ENCODE assay signal across 26 cellular contexts in genomic region chr11:111364503-111364902, GRCh38. TPM values are rescaled to one million over a fixed set of nuclear protein-coding genes. Genes with fewer than 3 reads are reported as not detected.
"Had no signal": no experiment of that assay in that cellular context is flagged by ENCODE, and none has a peak within 500 bp of the region (broad histone marks: within the 10 kb centered on the region; RNA-seq: fewer than 3 reads in every experiment).

No MANE protein-coding gene starts in this region.

- H3K27me3 Mint-ChIP-seq: progenitor cell of endocrine pancreas had no signal

- H3K4me3 ChIP-seq: ascending aorta, breast epithelium, gastrocnemius medialis, left lung, tibial nerve had no signal

- H3K4me3 Mint-ChIP-seq: neural crest cell had no signal

- H3K27ac ChIP-seq: ascending aorta, breast epithelium, gastrocnemius medialis, left lung, tibial nerve had no signal

- H3K9me3 ChIP-seq: ascending aorta, breast epithelium, gastrocnemius medialis, left lung, tibial nerve had no signal

- H3K27me3 ChIP-seq: ascending aorta, breast epithelium, gastrocnemius medialis, left lung, tibial nerve had no signal

- H3K9me3 Mint-ChIP-seq: neural crest cell had no signal

- H3K36me3 ChIP-seq: ascending aorta, breast epithelium, gastrocnemius medialis, left lung, tibial nerve had no signal

- DNase-seq: activated CD4-positive, alpha-beta T cell treated with anti-CD3 and anti-CD28 coated beads, Interleukin-2, amount 50 U/mL, for 1 hour; activated CD8-positive, alpha-beta memory T cell treated with anti-CD3 and anti-CD28 coated beads for 24 hours; activated CD8-positive, alpha-beta memory T cell treated with anti-CD3 and anti-CD28 coated beads, Interleukin-2, amount 50 U/mL, for 48 hours; activated effector memory CD4-positive, alpha-beta T cell treated with Interleukin-2 at 50 U/mL for 16 hours; activated naive CD4-positive, alpha-beta T cell treated with anti-CD3 and anti-CD28 coated beads, Interleukin-2, amount 50 U/mL, for 16 hours; activated T-cell treated with anti-CD3 and anti-CD28 coated beads, Interleukin-2, amount 50 U/mL, for 48 hours; cerebellar nuclear complex; effector CD8-positive, alpha-beta T cell; gastrocnemius medialis; head of caudate nucleus; kidney; left lung; stimulated activated CD4-positive, alpha-beta T cell treated with anti-CD3 and anti-CD28 coated beads, Interleukin-12 subunit alpha, Interleukin-12 subunit beta, amount 100 ng/mL, for 4 hours; stimulated activated CD4-positive, alpha-beta T cell treated with anti-CD3 and anti-CD28 coated beads, Interleukin-1b, Interleukin-23, amount 100 ng/mL, for 48 hours; stimulated activated CD8-positive, alpha-beta memory T cell treated with anti-CD3 and anti-CD28 coated beads, Interleukin-4, amount 100 ng/mL, for 48 hours; stimulated activated naive CD8-positive, alpha-beta T cell treated with anti-CD3 and anti-CD28 coated beads, Interleukin-15, Interleukin-2, amounts not matched to agents 100 U/mL and 50 U/mL, for 24 hours; substantia nigra; T-helper 9 cell had no signal

- H3K4me1 Mint-ChIP-seq: neural crest cell had no signal

- FAIRE-seq: kidney had no signal

- H3K27ac Mint-ChIP-seq: progenitor cell of endocrine pancreas had no signal

RNA-seq across cellular contexts. Expression of gene POU2AF1, which starts 14.6 kb away (rescaled TPM):
- total RNA-seq: lung microvascular endothelial cell, myocyte, neural crest cell, osteoblast had no signal
